14 cellular contexts compared by ENCODE assay signal in genomic region chr12:19369691-19370148, GRCh38.
A peak's percentile ranks its signal among the peaks of the same experiment; 100 is the strongest.
DNase-seq lines count a peak whose midpoint lies in the region; ATAC-seq and TF ChIP-seq lines count a peak whose summit lies in the region.
"Had no signal": no experiment of that assay in that cellular context is flagged by ENCODE, and none has a peak within 500 bp of the region (broad histone marks: within the 10 kb centered on the region; RNA-seq: fewer than 3 reads in every experiment).

No MANE protein-coding gene starts in this region.

- H3K4me3 ChIP-seq in HFF-Myc (replicated peaks; ENCODE audit: low read depth, low read length) (no peak overlapping the region), foreskin fibroblast (ENCODE audit: low read depth in 1 of 2, low read length in 2 of 2) (no peak overlapping the region), mucosa of descending colon (no peak overlapping the region)

- POLR2A ChIA-PET in WTC11 (lab: Charles Lee): no interaction called here

- no peaks in the 10 kb centered on the region for H3K27me3 Mint-ChIP-seq in WTC11 (ENCODE audit: low read depth)
- H3K27me3 Mint-ChIP-seq: stimulated activated naive CD8-positive, alpha-beta T cell treated with anti-CD3 and anti-CD28 coated beads, Interleukin-15, Interleukin-2, amounts not matched to agents 100 ng/mL and 50 ng/mL, for 24 hours had no signal

- intact Hi-C loops in mucosa of descending colon (cut with DNase I, micrococcal nuclease): no loop called here

- H3K9me3 ChIP-seq in mucosa of descending colon: no peaks in the 10 kb centered on the region
- H3K9me3 ChIP-seq: neutrophil had no signal

- ATAC-seq in WTC11 (no peak), mucosa of descending colon (no peak), HG03175 (IDR thresholded peaks at IDR 0.05; ENCODE audit: unreplicated experiment) (no peak)
- ATAC-seq: activated T-cell treated with anti-CD3 and anti-CD28 coated beads, Interleukin-2, amount 50 U/mL, for 72 hours; left lobe of liver had no signal

- no peaks in the 10 kb centered on the region for H3K4me1 Mint-ChIP-seq in WTC11

- H3K36me3 Mint-ChIP-seq in WTC11: peaks cover 70% of the 10 kb centered on the region

- TF ChIP-seq CTCF in HFF-Myc (IDR thresholded peaks at IDR 0.05; ENCODE audit: low read depth, low read length, missing control alignments) (no peak), WTC11 (IDR thresholded peaks at IDR 0.05) (no peak), foreskin fibroblast (IDR thresholded peaks at IDR 0.05; ENCODE audit: low read depth, low read length) (no peak), mucosa of descending colon (IDR thresholded peaks at IDR 0.05) (no peak)

- H3K36me3 ChIP-seq in mucosa of descending colon (ENCODE audit: low read depth): peaks cover 8% of the 10 kb centered on the region
- H3K36me3 ChIP-seq: neutrophil had no signal

- peaks cover 5% of the 10 kb centered on the region for H3K9me3 Mint-ChIP-seq in WTC11
- H3K9me3 Mint-ChIP-seq: activated T-cell treated with anti-CD3 and anti-CD28 coated beads, Interleukin-2, amount 50 U/mL, for 72 hours; stimulated activated naive CD8-positive, alpha-beta T cell treated with anti-CD3 and anti-CD28 coated beads, Interleukin-15, Interleukin-2, amounts not matched to agents 100 ng/mL and 50 ng/mL, for 24 hours had no signal

- CTCF ChIA-PET in WTC11 (lab: Charles Lee): no interaction called here

- no peaks in the 10 kb centered on the region for H3K4me1 ChIP-seq in mucosa of descending colon (ENCODE audit: low read depth)

- no peak overlapping the region for H3K4me3 Mint-ChIP-seq in WTC11
- H3K4me3 Mint-ChIP-seq: activated T-cell treated with anti-CD3 and anti-CD28 coated beads, Interleukin-2, amount 50 U/mL, for 72 hours; stimulated activated naive CD8-positive, alpha-beta T cell treated with anti-CD3 and anti-CD28 coated beads, Interleukin-15, Interleukin-2, amounts not matched to agents 100 ng/mL and 50 ng/mL, for 24 hours had no signal

- peak overlapping the region; percentile 5 for H3K27ac Mint-ChIP-seq in WTC11
- H3K27ac Mint-ChIP-seq: activated T-cell treated with anti-CD3 and anti-CD28 coated beads, Interleukin-2, amount 50 U/mL, for 72 hours; stimulated activated naive CD8-positive, alpha-beta T cell treated with anti-CD3 and anti-CD28 coated beads, Interleukin-15, Interleukin-2, amounts not matched to agents 100 ng/mL and 50 ng/mL, for 24 hours had no signal

- peak; percentile 33 for DNase-seq in HFF-Myc (ENCODE audit: extremely low read depth, low read depth)
- no peak for DNase-seq in WTC11 (ENCODE audit: low spot score)
- peak; percentile 58 to 76 for DNase-seq in foreskin fibroblast
- DNase-seq in stromal cell of bone marrow (ENCODE audit: low read depth): peak; percentile 89
- no peak for DNase-seq in mucosa of descending colon
- no peak for DNase-seq in islet precursor cell
- DNase-seq: activated T-cell treated with anti-CD3 and anti-CD28 coated beads, Interleukin-2, amount 50 U/mL, for 72 hours; foreskin melanocyte; NCI-H774; stimulated activated CD4-positive, alpha-beta T cell treated with anti-CD3 and anti-CD28 coated beads, Interleukin-2, amount 100 ng/mL, for 48 hours had no signal

TF ChIP-seq in WTC11, 78 proteins besides CTCF, POLR2A, EP300 and RAD21:
- no peak for TF ChIP-seq JUN (CRISPR knock-in tag; IDR thresholded peaks at IDR 0.05)
- no peak for TF ChIP-seq ATF2 (CRISPR knock-in tag; IDR thresholded peaks at IDR 0.05; ENCODE audit: borderline replicate concordance, low read depth)
- TF ChIP-seq, protein P1, sequence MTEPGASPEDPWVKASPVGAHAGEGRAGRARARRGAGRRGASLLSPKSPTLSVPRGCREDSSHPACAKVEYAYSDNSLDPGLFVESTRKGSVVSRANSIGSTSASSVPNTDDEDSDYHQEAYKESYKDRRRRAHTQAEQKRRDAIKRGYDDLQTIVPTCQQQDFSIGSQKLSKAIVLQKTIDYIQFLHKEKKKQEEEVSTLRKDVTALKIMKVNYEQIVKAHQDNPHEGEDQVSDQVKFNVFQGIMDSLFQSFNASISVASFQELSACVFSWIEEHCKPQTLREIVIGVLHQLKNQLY (CRISPR knock-in tag; IDR thresholded peaks at IDR 0.05): no peak
- TF ChIP-seq ZNF396 (CRISPR knock-in tag; IDR thresholded peaks at IDR 0.05; ENCODE audit: borderline replicate concordance): no peak
- no peak for TF ChIP-seq ELF4 (CRISPR knock-in tag; IDR thresholded peaks at IDR 0.05; ENCODE audit: low read depth)
- TF ChIP-seq ZNF317 (CRISPR knock-in tag; IDR thresholded peaks at IDR 0.05; ENCODE audit: borderline replicate concordance, low read depth): no peak
- TF ChIP-seq RELA (CRISPR knock-in tag; IDR thresholded peaks at IDR 0.05; ENCODE audit: borderline replicate concordance): no peak
- no peak for TF ChIP-seq PRRX2 (CRISPR knock-in tag; IDR thresholded peaks at IDR 0.05)
- TF ChIP-seq ARID4B (CRISPR knock-in tag; IDR thresholded peaks at IDR 0.05; ENCODE audit: borderline replicate concordance): no peak
- no peak for TF ChIP-seq ZBTB43 (CRISPR knock-in tag; IDR thresholded peaks at IDR 0.05)
- TF ChIP-seq FOXP1 (CRISPR knock-in tag; IDR thresholded peaks at IDR 0.05; ENCODE audit: borderline replicate concordance): no peak
- TF ChIP-seq E2F1 (CRISPR knock-in tag; IDR thresholded peaks at IDR 0.05): no peak
- TF ChIP-seq ZNF232 (CRISPR knock-in tag; IDR thresholded peaks at IDR 0.05): no peak
- TF ChIP-seq NFYB (CRISPR knock-in tag; conservative IDR thresholded peaks at IDR 0.05; ENCODE audit: low read depth): no peak
- no peak for TF ChIP-seq SMAD4 (CRISPR knock-in tag; IDR thresholded peaks at IDR 0.05)

Comparison
In these comparisons a context has a peak if more than half of its experiments do, and no peak if none do; other contexts are left out.
1. DNase-seq: peak in HFF-Myc (single experiment), foreskin fibroblast (2 of 2) and stromal cell of bone marrow (single experiment); none in WTC11 (single experiment), mucosa of descending colon (0 of 3) and islet precursor cell (single experiment).